In the genomic region with DNA sequence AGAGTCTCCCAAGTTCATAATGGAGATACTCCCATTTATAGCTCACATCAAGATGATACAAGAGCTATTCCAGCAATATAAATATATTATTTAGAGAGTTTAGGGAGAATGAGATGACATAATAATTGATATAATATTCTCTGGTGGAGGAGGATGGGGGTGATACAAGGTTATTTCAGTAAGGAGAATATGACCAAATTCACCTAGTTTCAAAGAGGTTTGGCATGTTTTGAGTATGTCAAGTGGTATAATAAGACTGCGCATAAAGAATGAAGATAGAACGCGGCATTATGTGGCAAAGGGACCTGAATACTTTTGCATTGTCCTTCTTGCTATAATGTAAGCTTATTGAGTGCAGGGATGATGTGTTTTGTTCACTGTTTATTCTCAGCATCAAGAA, we compare ENCODE assay signal across 8 cellular contexts.
"Had no signal": no experiment of that assay in that cellular context is flagged by ENCODE, and none has a peak within 500 bp of the region (broad histone marks: within the 10 kb centered on the region; RNA-seq: fewer than 3 reads in every experiment).

No MANE protein-coding gene starts in this region.

- ATAC-seq: GM12878 had no signal

- FAIRE-seq: G401.6, GM12878, GM12891, GM12892, GM18507, GM19239 had no signal

- H3K4me3 ChIP-seq: GM12878 had no signal

- DNase-seq: GDM1, GF-D8 had no signal
